In the genomic region with DNA sequence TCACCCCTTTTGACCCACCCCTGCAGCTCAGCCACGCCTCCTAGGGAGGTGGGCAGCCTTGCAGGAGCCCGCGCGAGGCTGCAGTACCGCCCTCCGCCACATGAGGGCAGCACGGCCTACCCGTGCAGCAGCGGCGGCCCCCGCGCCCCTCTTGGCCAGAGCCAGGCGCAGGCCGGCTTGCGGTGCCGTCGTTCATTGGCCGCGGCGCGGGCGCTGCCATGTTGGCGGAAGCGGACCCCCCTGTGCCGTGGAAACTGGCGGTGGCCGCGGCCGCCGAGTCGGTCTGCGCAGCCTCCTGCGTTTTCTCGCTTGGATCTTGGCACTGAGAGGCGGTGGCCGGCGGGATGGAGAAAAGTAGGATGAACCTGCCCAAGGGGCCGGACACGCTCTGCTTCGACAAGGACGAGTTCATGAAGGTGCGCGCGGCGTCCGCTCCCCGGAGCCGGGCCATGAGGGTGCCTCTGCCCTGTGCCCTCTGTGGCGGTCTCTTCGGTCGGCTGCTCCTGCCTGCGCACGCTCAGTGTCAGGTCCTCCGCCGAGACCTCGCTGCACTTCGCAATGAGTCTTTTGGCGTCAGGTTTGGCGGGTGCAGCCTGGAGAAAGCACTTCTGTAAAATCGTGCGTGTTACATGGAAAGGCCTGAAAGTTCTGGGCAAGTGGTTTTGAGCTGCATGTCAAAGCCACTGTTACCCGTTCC, we compare ENCODE assay signal across 8 cellular contexts. TPM values are rescaled to one million over a fixed set of nuclear protein-coding genes. Genes with fewer than 3 reads are reported as not detected.
DNase-seq lines count a peak whose midpoint lies in the region; TF ChIP-seq lines count a peak whose summit lies in the region.

A gene with protein sequence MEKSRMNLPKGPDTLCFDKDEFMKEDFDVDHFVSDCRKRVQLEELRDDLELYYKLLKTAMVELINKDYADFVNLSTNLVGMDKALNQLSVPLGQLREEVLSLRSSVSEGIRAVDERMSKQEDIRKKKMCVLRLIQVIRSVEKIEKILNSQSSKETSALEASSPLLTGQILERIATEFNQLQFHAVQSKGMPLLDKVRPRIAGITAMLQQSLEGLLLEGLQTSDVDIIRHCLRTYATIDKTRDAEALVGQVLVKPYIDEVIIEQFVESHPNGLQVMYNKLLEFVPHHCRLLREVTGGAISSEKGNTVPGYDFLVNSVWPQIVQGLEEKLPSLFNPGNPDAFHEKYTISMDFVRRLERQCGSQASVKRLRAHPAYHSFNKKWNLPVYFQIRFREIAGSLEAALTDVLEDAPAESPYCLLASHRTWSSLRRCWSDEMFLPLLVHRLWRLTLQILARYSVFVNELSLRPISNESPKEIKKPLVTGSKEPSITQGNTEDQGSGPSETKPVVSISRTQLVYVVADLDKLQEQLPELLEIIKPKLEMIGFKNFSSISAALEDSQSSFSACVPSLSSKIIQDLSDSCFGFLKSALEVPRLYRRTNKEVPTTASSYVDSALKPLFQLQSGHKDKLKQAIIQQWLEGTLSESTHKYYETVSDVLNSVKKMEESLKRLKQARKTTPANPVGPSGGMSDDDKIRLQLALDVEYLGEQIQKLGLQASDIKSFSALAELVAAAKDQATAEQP (plus strand): TSS at position 219 of the 697 bp plus-strand sequence. CDS start 126 bp downstream, at position 345.

- H3K27me3 ChIP-seq in H7 (ENCODE audit: control insufficient read depth, insufficient read depth, low read length): no peaks in the 10 kb centered on the region; the same call in 1 of the 2 replicates
- no peaks in the 10 kb centered on the region for H3K27me3 ChIP-seq in Loucy (ENCODE audit: insufficient read depth, low read length, poor library complexity, severe bottlenecking)

- DNase-seq in GDM1 (lab: John Stamatoyannopoulos, UW): peak; percentile 93
- peak; percentile 96 for DNase-seq in H7
- peak; percentile 83 for DNase-seq in SHP77 treated with DMSO at 0.1 percent for 48 hours (lab: John Stamatoyannopoulos, UW)
- DNase-seq in activated gamma-delta T cell (lab: John Stamatoyannopoulos, UW): peak; percentile 96
- DNase-seq in fibroblast of villous mesenchyme (ENCODE audit: low read depth): peak; percentile 94
- DNase-seq in neural crest cell (ENCODE audit: low read depth, low spot score): peak; percentile 100
- DNase-seq in stromal cell of bone marrow (ENCODE audit: low read depth): peak; percentile 82

- no peaks in the 10 kb centered on the region for H3K9me3 ChIP-seq in Loucy (ENCODE audit: insufficient read depth, low read depth, low read length)

- H3K9me2 ChIP-seq in Loucy (replicated peaks; ENCODE audit: low read depth, low read length): no peaks in the 10 kb centered on the region

- no peaks in the 10 kb centered on the region; the same call in none of the 2 replicates for H3K36me3 ChIP-seq in H7 (replicated peaks; ENCODE audit: control insufficient read depth, insufficient read depth, low read length)
- no peaks in the 10 kb centered on the region for H3K36me3 ChIP-seq in Loucy (ENCODE audit: insufficient read depth, low read length)

- H3K4me2 ChIP-seq in Loucy (ENCODE audit: low read depth, low read length, poor library complexity, severe bottlenecking): peak within 1 kb of the TSS; percentile 86

- peak within 1 kb of the TSS; percentile 97 for H3K27ac Mint-ChIP-seq in neural crest cell (ENCODE audit: unreplicated experiment)

- H3F3A ChIP-seq in Loucy (ENCODE audit: low read depth): no peaks in the 10 kb centered on the region

- peak within 1 kb of the TSS; percentile 84 for H3K9ac ChIP-seq in Loucy (ENCODE audit: low read depth, low read length, poor library complexity, severe bottlenecking)

- H3K4me3 ChIP-seq in H7 (ENCODE audit: insufficient read depth, low read depth, low read length) (peak within 1 kb of the TSS; percentile 89), Loucy (ENCODE audit: low read length, poor library complexity, severe bottlenecking) (peak within 1 kb of the TSS; percentile 78), fibroblast of villous mesenchyme (ENCODE audit: low read depth, low read length) (peak within 1 kb of the TSS; percentile 85)

- H3K4me3 Mint-ChIP-seq in neural crest cell: peak within 1 kb of the TSS; percentile 98

- H3K27me3 Mint-ChIP-seq in neural crest cell (ENCODE audit: low read depth): peaks cover 35% of the 10 kb centered on the region

- peak; percentile 96 for TF ChIP-seq CTCF in Loucy (conservative IDR thresholded peaks at IDR 0.05; ENCODE audit: low read length)
- peak; percentile 95 for TF ChIP-seq CTCF in fibroblast of villous mesenchyme (IDR thresholded peaks at IDR 0.05; ENCODE audit: insufficient read depth, low read depth, low read length)
- TF ChIP-seq CTCF in neural crest cell (conservative IDR thresholded peaks at IDR 0.05): peak; percentile 100

- peak within 1 kb of the TSS; percentile 81 for H2AFZ ChIP-seq in Loucy (ENCODE audit: low read length)

- H3K4me1 ChIP-seq in Loucy (ENCODE audit: insufficient read depth, low read length, poor library complexity, severe bottlenecking): peaks cover 34% of the 10 kb centered on the region

- peaks cover 33% of the 10 kb centered on the region for H3K4me1 Mint-ChIP-seq in neural crest cell

- H3K9me3 Mint-ChIP-seq in neural crest cell: no peaks in the 10 kb centered on the region

- H4K20me1 ChIP-seq in Loucy (ENCODE audit: insufficient read depth, low read length, poor library complexity, severe bottlenecking): peaks cover 37% of the 10 kb centered on the region

- no peaks in the 10 kb centered on the region for H3K36me3 Mint-ChIP-seq in neural crest cell (ENCODE audit: low read depth)

- H3K79me2 ChIP-seq in Loucy (ENCODE audit: insufficient read depth, low read length): peaks cover 47% of the 10 kb centered on the region

RNA-seq across cellular contexts. Expression of the gene that starts here (rescaled TPM):
- total RNA-seq in H7 (2014; rRNA removed; shearing (Covaris generic)): 38.3 and 53.9 TPM in 2 replicates
- total RNA-seq in fibroblast of villous mesenchyme: 20.6 and 21.6 TPM in 2 replicates
- 38.2 and 40.2 TPM in 2 replicates for total RNA-seq in neural crest cell

Comparison
In these comparisons a context has a peak if more than half of its experiments do, and no peak if none do; other contexts are left out.
1. Peak in every context shown above with its lines: DNase-seq and H3K4me3 ChIP-seq.